In the genomic region with DNA sequence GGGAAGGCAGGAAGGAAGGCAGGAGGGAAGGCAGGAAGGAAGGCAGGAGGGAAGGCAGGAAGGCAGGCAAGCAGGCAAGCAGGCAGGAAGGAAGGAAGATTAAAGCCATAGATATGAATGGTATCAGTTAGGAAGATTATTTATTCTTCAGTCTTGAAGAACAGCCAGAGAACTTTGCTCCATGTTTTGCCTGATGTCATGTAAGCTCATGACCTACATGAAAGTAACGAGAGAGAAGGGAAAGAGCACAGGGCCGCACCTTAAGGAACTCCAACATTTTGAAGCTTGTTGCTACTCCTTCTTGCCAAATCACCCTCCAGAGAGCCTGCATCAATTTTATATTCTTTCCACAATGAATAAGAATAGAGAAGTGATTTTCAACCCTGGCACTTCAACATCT, we compare ENCODE assay signal across 24 cellular contexts.
A peak's percentile ranks its signal among the peaks of the same experiment; 100 is the strongest.
DNase-seq lines count a peak whose midpoint lies in the region; ATAC-seq, FAIRE-seq and TF ChIP-seq lines count a peak whose summit lies in the region.
"Had no signal": no experiment of that assay in that cellular context is flagged by ENCODE, and none has a peak within 500 bp of the region (broad histone marks: within the 10 kb centered on the region; RNA-seq: fewer than 3 reads in every experiment).

No MANE protein-coding gene starts in this region.

- peaks cover 7 to 24% of the 10 kb centered on the region in 2 experiments for H3K27me3 ChIP-seq in K562 (ENCODE audit: control insufficient read depth in 2 of 2, insufficient read depth in 2 of 2, low read length in 2 of 2)
- H3K27me3 ChIP-seq in small intestine (ENCODE audit: control insufficient read depth in 2 of 2, insufficient read depth in 2 of 2, low read length in 2 of 2), result no peaks in the 10 kb centered on the region
- H3K27me3 ChIP-seq in upper lobe of left lung, result no peaks in the 10 kb centered on the region
- H3K27me3 ChIP-seq: BE2C; BLaER1 treated with 17β-estradiol and CSF1 and Interleukin-3, amounts not matched to agents 10 nM and 100 nM had no signal

- H3K9me1 ChIP-seq in K562 (ENCODE audit: control insufficient read depth, insufficient read depth, low read length), result no peaks in the 10 kb centered on the region

- intact Hi-C loops in K562 (cut with micrococcal nuclease), result no loop called here
- intact Hi-C loops in left colon (cut with DNase I, micrococcal nuclease), result no loop called here

- in situ Hi-C loops in K562 (cut with MboI), result no loop called here

- no peak for TF ChIP-seq RAD21 in K562 (CRISPR knock-in tag; conservative IDR thresholded peaks at IDR 0.05 in 1 of 2, IDR thresholded peaks at IDR 0.05 in 1 of 2)

- TF ChIP-seq EP300 in K562 (IDR thresholded peaks at IDR 0.05; ENCODE audit: low read length) (no peak), upper lobe of left lung (IDR thresholded peaks at IDR 0.05) (no peak)

- H3K4me3 ChIP-seq in K562 (no peak overlapping the region), small intestine (ENCODE audit: low read depth in 1 of 2, low read length in 2 of 2) (no peak overlapping the region), upper lobe of left lung (no peak overlapping the region)
- H3K4me3 ChIP-seq: A549; BLaER1 treated with 17β-estradiol and CSF1 and Interleukin-3, amounts not matched to agents 10 nM and 100 nM; GM12878; GM23338 had no signal

- DNase-seq in K562 (ENCODE audit: extremely low read depth in 1 of 4, low spot score in 3 of 4) (no peak), left colon (no peak), small intestine (peak; percentile 88), upper lobe of left lung (no peak)
- DNase-seq in activated CD4-positive, alpha-beta T cell treated with anti-CD3 and anti-CD28 coated beads, Interleukin-2, amount 50 U/mL, for 1 hour, result no peak
- DNase-seq: 8988T; ACHN; AML-193; BE2C; CD4-positive, alpha-beta T cell; CD8-positive, alpha-beta memory T cell; DMS 273 treated with DMSO at 0.1 percent for 48 hours; DMS79; EL; GDM1; H9 had no signal

- peaks cover 20 to 21% of the 10 kb centered on the region in 2 experiments; a peak in 4 of 5 replicates for H3K4me1 ChIP-seq in K562 (replicated peaks in 1 of 2; ENCODE audit: control insufficient read depth in 2 of 2, insufficient read depth in 2 of 2, low read length in 2 of 2)
- H3K4me1 ChIP-seq in small intestine (ENCODE audit: control insufficient read depth in 2 of 2, insufficient read depth in 1 of 2, low read depth in 1 of 2, low read length in 1 of 2), result peaks cover 0 to 5% of the 10 kb centered on the region in 2 donors
- peaks cover 6 to 27% (median 12%) of the 10 kb centered on the region in 4 donors for H3K4me1 ChIP-seq in upper lobe of left lung
- H3K4me1 ChIP-seq: BE2C had no signal

- POLR2A ChIA-PET in K562 (lab: Yijun Ruan, JAX), result no interaction called here

- H3K9ac ChIP-seq in K562 (ENCODE audit: insufficient read depth in 1 of 2, low read depth in 2 of 2, low read length in 2 of 2), result no peak overlapping the region
- H3K9ac ChIP-seq: BLaER1 treated with 17β-estradiol and CSF1 and Interleukin-3, amounts not matched to agents 10 nM and 100 nM had no signal

- no peak for FAIRE-seq in K562 (lab: Jason Lieb, UNC)
- no peak for FAIRE-seq in small intestine (lab: Jason Lieb, UNC)
- FAIRE-seq: A549, D721Med, GM12878 had no signal

- BruUV-seq in K562 (replicated peaks; lab: Mats Ljungman, UMichigan), result no TSS peak

- H4K20me1 ChIP-seq in K562 (replicated peaks; ENCODE audit: control insufficient read depth, insufficient read depth, low read length), result peaks cover 6% of the 10 kb centered on the region; the same call in 1 of the 2 replicates
- H4K20me1 ChIP-seq: BLaER1 treated with 17β-estradiol and CSF1 and Interleukin-3, amounts not matched to agents 10 nM and 100 nM had no signal

- H3K4me2 ChIP-seq in K562 (ENCODE audit: insufficient read depth, low read length), result no peak overlapping the region
- H3K4me2 ChIP-seq: A549, GM23338 had no signal

- 3% methylated on average over 2 of the region's 2 CpGs for WGBS in K562 (ENCODE audit: insufficient coverage, low coverage, missing lambda C conversion rate)
- WGBS in small intestine, 3 donors, result 19 to 53% (median 23%) methylated on average over 2 of the region's 2 CpGs
- 81 to 84% methylated on average over 2 of the region's 2 CpGs for WGBS in upper lobe of left lung, 2 donors

- no peak overlapping the region for H2AFZ ChIP-seq in K562 (ENCODE audit: low read depth, low read length)
- H2AFZ ChIP-seq: GM23338 had no signal

- ATAC-seq in K562, result no peak
- ATAC-seq in left colon, result peak; percentile 79
- ATAC-seq in HG02763 (IDR thresholded peaks at IDR 0.05; ENCODE audit: unreplicated experiment), result no peak
- no peak for ATAC-seq in GM19023 (IDR thresholded peaks at IDR 0.05; ENCODE audit: unreplicated experiment)
- ATAC-seq in upper lobe of left lung (ENCODE audit: low FRiP score in 2 of 2), result no peak
- ATAC-seq: A549, GM12878, GM23338, HCT116 had no signal

- TF ChIP-seq POLR2A in K562 (conservative IDR thresholded peaks at IDR 0.05) (no peak), upper lobe of left lung (IDR thresholded peaks at IDR 0.05) (no peak)

- H3K36me3 ChIP-seq in K562 (ENCODE audit: control insufficient read depth, insufficient read depth, low read length) (no peaks in the 10 kb centered on the region), small intestine (ENCODE audit: control insufficient read depth in 2 of 2, insufficient read depth in 2 of 2, low read length in 2 of 2) (no peaks in the 10 kb centered on the region), upper lobe of left lung (no peaks in the 10 kb centered on the region)
- H3K36me3 ChIP-seq: BE2C; BLaER1 treated with 17β-estradiol and CSF1 and Interleukin-3, amounts not matched to agents 10 nM and 100 nM had no signal

- H3K9me3 ChIP-seq in K562 (replicated peaks; ENCODE audit: control insufficient read depth, insufficient read depth, low read depth, low read length) (no peaks in the 10 kb centered on the region), small intestine (ENCODE audit: control insufficient read depth, low read depth) (no peaks in the 10 kb centered on the region), upper lobe of left lung (no peaks in the 10 kb centered on the region)
- H3K9me3 ChIP-seq: A549; BE2C; BLaER1 treated with 17β-estradiol and CSF1 and Interleukin-3, amounts not matched to agents 10 nM and 100 nM had no signal

- no peak for TF ChIP-seq CTCF in K562 (IDR thresholded peaks at IDR 0.05 in 2 of 3, conservative IDR thresholded peaks at IDR 0.05 in 1 of 3; ENCODE audit: insufficient read depth in 2 of 3, low read depth in 1 of 3, low read length in 3 of 3)
- TF ChIP-seq CTCF in upper lobe of left lung (IDR thresholded peaks at IDR 0.05), result no peak

- no peaks in the 10 kb centered on the region for H3K79me2 ChIP-seq in K562 (ENCODE audit: control insufficient read depth, insufficient read depth, low read length)

- CTCF ChIA-PET in K562 (lab: Yijun Ruan, JAX; ENCODE audit: low intra/inter-chr PET ratio), result no interaction called here

- H3K27ac ChIP-seq in K562 (ENCODE audit: extremely low read depth, low read depth, low read length), result no peak overlapping the region
- H3K27ac ChIP-seq in small intestine (ENCODE audit: low read depth in 1 of 2, low read length in 1 of 2), result peak overlapping the region in 1 of 2 donors; percentile 50
- no peak overlapping the region for H3K27ac ChIP-seq in upper lobe of left lung
- H3K27ac ChIP-seq: A549; BLaER1 treated with 17β-estradiol and CSF1 and Interleukin-3, amounts not matched to agents 10 nM and 100 nM had no signal

TF ChIP-seq in K562, 482 proteins besides CTCF, POLR2A, EP300 and RAD21:
- TF ChIP-seq ZNF586 (CRISPR knock-in tag; conservative IDR thresholded peaks at IDR 0.05) (no peak), ETV1 (tag; conservative IDR thresholded peaks at IDR 0.05; ENCODE audit: low read depth) (peak; percentile 39; the same call in 1 of the 2 replicates)
